In genomic region chr21:33578214-33578613, GRCh38 we compare ENCODE assay signal across 20 cellular contexts. TPM values are rescaled to one million over a fixed set of nuclear protein-coding genes. Genes with fewer than 3 reads are reported as not detected.
DNase-seq lines count a peak whose midpoint lies in the region; ATAC-seq, FAIRE-seq and TF ChIP-seq lines count a peak whose summit lies in the region.
"Had no signal": no experiment of that assay in that cellular context is flagged by ENCODE, and none has a peak within 500 bp of the region (broad histone marks: within the 10 kb centered on the region; RNA-seq: fewer than 3 reads in every experiment).

No MANE protein-coding gene starts in this region.

- CTCF ChIA-PET in BJ (lab: Yijun Ruan, JAX) = interaction anchor here (0.6 to 2.0 kb wide), 2 partner anchors 28 to 54 kb away, joined by 3 to 7 read pairs; no protein-coding TSS in a partner anchor
- CTCF ChIA-PET in GM12878 (lab: Yijun Ruan, JAX) = interaction anchor here (1.2 to 1.6 kb wide), 2 partner anchors 11 to 28 kb away, joined by 3 to 4 read pairs; no protein-coding TSS in a partner anchor

- ATAC-seq in GM12878 (no peak), T-helper 17 cell (no peak)
- ATAC-seq: foreskin keratinocyte, left lobe of liver, mucosa of descending colon had no signal

- H3K4me1 Mint-ChIP-seq in neural progenitor cell (no peaks in the 10 kb centered on the region), T-helper 17 cell (no peaks in the 10 kb centered on the region)

- TF ChIP-seq EP300 in GM12878 (IDR thresholded peaks at IDR 0.05; ENCODE audit: borderline replicate concordance in 1 of 2, control insufficient read depth in 1 of 2, low read depth in 2 of 2, low read length in 2 of 2) = no peak

- H3K4me3 ChIP-seq in BJ (ENCODE audit: low read depth, low read length) (no peak overlapping the region), GM12878 (no peak overlapping the region), neural progenitor cell (no peak overlapping the region)
- H3K4me3 ChIP-seq: mucosa of descending colon, skin epidermis, tibial nerve had no signal

- FAIRE-seq in H54 (lab: Jason Lieb, UNC) (peak; percentile 57), GM12878 (lab: Jason Lieb, UNC) (no peak)

- H3K36me3 ChIP-seq in BJ (ENCODE audit: control insufficient read depth, insufficient read depth, low read length) = peaks cover 4% of the 10 kb centered on the region; the same call in 1 of the 2 replicates
- H3K36me3 ChIP-seq in GM12878 (ENCODE audit: control insufficient read depth in 2 of 2, insufficient read depth in 2 of 2, low read length in 1 of 2) = peaks cover 0 to 24% of the 10 kb centered on the region in 2 experiments; a peak in 2 of 4 replicates
- peaks cover 25% of the 10 kb centered on the region for H3K36me3 ChIP-seq in neural progenitor cell

- BruUV-seq in GM12878 (replicated peaks; lab: Mats Ljungman, UMichigan) = no TSS peak

- H4K20me1 ChIP-seq in GM12878 (ENCODE audit: control insufficient read depth, insufficient read depth) = no peaks in the 10 kb centered on the region
- peaks cover 12% of the 10 kb centered on the region for H4K20me1 ChIP-seq in neural progenitor cell (ENCODE audit: low read depth)

- no peaks in the 10 kb centered on the region for H3K79me2 ChIP-seq in GM12878 (ENCODE audit: control insufficient read depth, insufficient read depth, low read length)
- H3K79me2 ChIP-seq in neural progenitor cell (ENCODE audit: low read depth) = peaks cover 4% of the 10 kb centered on the region

- H2AFZ ChIP-seq in GM12878 (ENCODE audit: control insufficient read depth, low read depth, low read length) (no peak overlapping the region), neural progenitor cell (replicated peaks) (no peak overlapping the region)

- 100% methylated on average over 2 of the region's 2 CpGs for WGBS in GM12878 (ENCODE audit: insufficient coverage, insufficient replicate concordance, low lambda C conversion rate, missing lambda C conversion rate)

- intact Hi-C loops in GM12878 (cut with micrococcal nuclease; ENCODE audit: unreplicated experiment) = no loop called here

- H3K27ac Mint-ChIP-seq in neural progenitor cell (no peak overlapping the region), T-helper 17 cell (no peak overlapping the region)

- H3K4me3 Mint-ChIP-seq in neural progenitor cell (no peak overlapping the region), T-helper 17 cell (no peak overlapping the region)

- peaks cover 23% of the 10 kb centered on the region for H3K36me3 Mint-ChIP-seq in neural progenitor cell
- H3K36me3 Mint-ChIP-seq in T-helper 17 cell (ENCODE audit: low read depth) = peaks cover 2% of the 10 kb centered on the region

- no peaks in the 10 kb centered on the region for H3K9me3 ChIP-seq in GM12878 (replicated peaks; ENCODE audit: control insufficient read depth, insufficient read depth, low read length)
- no peaks in the 10 kb centered on the region for H3K9me3 ChIP-seq in neural progenitor cell (ENCODE audit: low read depth)
- no peaks in the 10 kb centered on the region for H3K9me3 ChIP-seq in T-helper 17 cell (ENCODE audit: control insufficient read depth, low read length, poor library complexity, severe bottlenecking)
- H3K9me3 ChIP-seq: mucosa of descending colon, tibial nerve had no signal

- TF ChIP-seq POLR2A in H54 (IDR thresholded peaks at IDR 0.05; ENCODE audit: low read depth, low read length) (no peak), GM12878 (IDR thresholded peaks at IDR 0.05; ENCODE audit: low read depth, low read length) (no peak)

- no peaks in the 10 kb centered on the region for H3K9me3 Mint-ChIP-seq in neural progenitor cell

- DNase-seq in BJ (ENCODE audit: low read depth) (peak; percentile 25), H54 (ENCODE audit: insufficient read length, low spot score) (no peak), GM12878 (ENCODE audit: low read depth, low spot score) (no peak), neural progenitor cell (ENCODE audit: low spot score) (no peak), RKO (ENCODE audit: low spot score) (no peak), T-helper 17 cell (no peak)
- DNase-seq in stimulated activated CD4-positive, alpha-beta T cell treated with anti-CD3 and anti-CD28 coated beads, Interleukin-2, amount 100 ng/mL, for 24 hours = no peak
- DNase-seq: activated CD4-positive, CD25-positive, alpha-beta regulatory T cell treated with anti-CD3 and anti-CD28 coated beads, Interleukin-2, amount 50 U/mL, for 72 hours; activated CD8-positive, alpha-beta memory T cell treated with anti-CD3 and anti-CD28 coated beads, Interleukin-2, amount 50 U/mL, for 4 hours; activated naive CD4-positive, alpha-beta T cell; DMS79 treated with DMSO at 0.1 percent for 48 hours; foreskin keratinocyte; mucosa of descending colon; NCI-H1694 treated with DMSO at 0.1 percent for 48 hours; NCI-H510A; occipital lobe; SHP77 treated with DMSO at 0.1 percent for 48 hours had no signal

- SMC1A ChIA-PET in GM12878 (lab: Charles Lee; ENCODE audit: uncharacterized antibody, unreplicated experiment) = no interaction called here

- TF ChIP-seq RAD21 in GM12878 (IDR thresholded peaks at IDR 0.05; ENCODE audit: insufficient read depth, low read depth, low read length) = no peak

- H3K27me3 Mint-ChIP-seq in neural progenitor cell (ENCODE audit: insufficient read depth, low read depth) (no peaks in the 10 kb centered on the region), T-helper 17 cell (no peaks in the 10 kb centered on the region)

- POLR2A ChIA-PET in BJ (lab: Charles Lee) (no interaction called here), GM12878 (lab: Charles Lee) (interaction anchor here (0.6 kb wide), 1 partner anchor 322 kb away, joined by 3 read pairs; no protein-coding TSS in a partner anchor)

- H3K4me1 ChIP-seq in GM12878 (ENCODE audit: control insufficient read depth, insufficient read depth, low read length) (no peaks in the 10 kb centered on the region), neural progenitor cell (no peaks in the 10 kb centered on the region)
- H3K4me1 ChIP-seq: tibial nerve had no signal

- in situ Hi-C loops in GM12878 (cut with MboI) = no loop called here

- H3K4me2 ChIP-seq in GM12878 (ENCODE audit: control insufficient read depth, insufficient read depth) (no peak overlapping the region), neural progenitor cell (no peak overlapping the region)

- no peaks in the 10 kb centered on the region for H3K27me3 ChIP-seq in BJ (ENCODE audit: control insufficient read depth, insufficient read depth, low read length)
- H3K27me3 ChIP-seq in GM12878 (replicated peaks in 1 of 2; ENCODE audit: control insufficient read depth in 2 of 2, insufficient read depth in 2 of 2, low read length in 1 of 2) = no peaks in the 10 kb centered on the region
- no peaks in the 10 kb centered on the region for H3K27me3 ChIP-seq in neural progenitor cell
- H3K27me3 ChIP-seq: foreskin keratinocyte, tibial nerve had no signal

- H3K27ac ChIP-seq in GM12878 (ENCODE audit: control insufficient read depth, insufficient read depth) = no peak overlapping the region
- H3K27ac ChIP-seq in neural progenitor cell = peak overlapping the region; percentile 5
- H3K27ac ChIP-seq: foreskin keratinocyte, tibial nerve had no signal

- RAD21 ChIA-PET in GM12878 (lab: Charles Lee; ENCODE audit: unreplicated experiment) = interaction anchor here (1.3 kb wide), 1 partner anchor 10 kb away, joined by 3 read pairs; the partner anchor contains the start of gene DONSON

- TF ChIP-seq CTCF in BJ (IDR thresholded peaks at IDR 0.05; ENCODE audit: insufficient read depth, low read depth, low read length) (no peak), GM12878 (IDR thresholded peaks at IDR 0.05 in 2 of 3, conservative IDR thresholded peaks at IDR 0.05 in 1 of 3; ENCODE audit: control insufficient read depth in 2 of 3, extremely low read depth in 1 of 3, insufficient read depth in 1 of 3, low read depth in 3 of 3, low read length in 3 of 3) (no peak), neural progenitor cell (IDR thresholded peaks at IDR 0.05) (no peak)

- H3K9ac ChIP-seq in GM12878 (ENCODE audit: control insufficient read depth, insufficient read depth, low read length) (no peak overlapping the region), neural progenitor cell (no peak overlapping the region)

- H3F3A ChIP-seq in neural progenitor cell (ENCODE audit: low read depth) = peaks cover 66% of the 10 kb centered on the region

RNA-seq across cellular contexts. Expression of gene DONSON, which starts 10.3 kb away (rescaled TPM):
- polyA plus RNA-seq in BJ (2011; rRNA removed) = 12.7 and 19.4 TPM in 2 replicates
- polyA minus RNA-seq in BJ (2011; rRNA and poly(A)+ RNA removed) = 6.1 and 8.4 TPM in 2 replicates
- 25.2 and 30.0 TPM in 2 replicates for total RNA-seq in GM12878 (2013; cell fraction: nucleolus; rRNA removed)
- total RNA-seq in GM12878 (2014; rRNA removed) = 28.1 and 29.1 TPM in 2 replicates
- 36.3 and 39.1 TPM in 2 replicates for total RNA-seq in GM12878 (2014; rRNA removed; fragmentation: Illumina TruSeq; extraction: Trizol)
- total RNA-seq in GM12878 (2021) = 21.6 and 23.4 TPM in 2 replicates
- 17.2 TPM for polyA plus RNA-seq in GM12878 (2011; ENCODE audit: low read depth)
- polyA plus RNA-seq in GM12878 (2011; rRNA removed) = 51.2 and 72.5 TPM in 2 replicates
- polyA plus RNA-seq in GM12878 (2011; cell fraction: cytosol; rRNA removed) = 24.8 and 27.8 TPM in 2 replicates
- 37.1 and 44.0 TPM in 2 replicates for polyA plus RNA-seq in GM12878 (2011; cell fraction: nucleus; rRNA removed)
- polyA plus RNA-seq in GM12878 (2012) = 27.8 and 39.7 TPM in 2 replicates
- polyA plus RNA-seq in GM12878 (2014; fragmentation: Illumina TruSeq; extraction: Trizol) = 40.5 and 51.2 TPM in 2 replicates
- 10 to 100 TPM; 13.6 to 25.8 TPM for polyA plus RNA-seq in GM12878 (2014; fragmentation: Nextera tagmentation; extraction: Ambion mirVana)
- polyA plus RNA-seq in GM12878 (2014; rRNA removed) = 23.7 and 26.7 TPM in 2 replicates
- polyA plus RNA-seq in GM12878 (2016; fragmentation: Nextera tagmentation; extraction: Ambion mirVana) = 10 to 100 TPM; 47.3 to 49.3 TPM
- 32.1 and 37.0 TPM in 2 replicates for polyA minus RNA-seq in GM12878 (2011; rRNA and poly(A)+ RNA removed)
- 11.6 and 16.0 TPM in 2 replicates for polyA minus RNA-seq in GM12878 (2011; cell fraction: cytosol; rRNA and poly(A)+ RNA removed)
- polyA minus RNA-seq in GM12878 (2011; cell fraction: nucleus; rRNA and poly(A)+ RNA removed) = 12.9 and 14.5 TPM in 2 replicates
- 41.0 and 67.8 TPM in 2 replicates for total RNA-seq in neural progenitor cell (ENCODE audit: low replicate concordance)
- total RNA-seq in T-helper 17 cell = 10 to 100 TPM in 1 of 2 donors, 1 to 10 TPM in 1; 8.9 to 10.0 TPM

RNA-seq across cellular contexts. Expression of gene SON, which starts 35.4 kb away (rescaled TPM):
- polyA plus RNA-seq in BJ (2011; rRNA removed) (41.6 and 62.8 TPM in 2 replicates), GM12878 (2011; rRNA removed) (94.8 and 95.7 TPM in 2 replicates), GM12878 (2014; fragmentation: Illumina TruSeq; extraction: Trizol) (232 and 307 TPM in 2 replicates), GM12878 (2014; fragmentation: Nextera tagmentation; extraction: Ambion mirVana) (100 to 1,000 TPM; 418 to 788 TPM), GM12878 (2014; rRNA removed) (113 and 131 TPM in 2 replicates), GM12878 (2016; fragmentation: Nextera tagmentation; extraction: Ambion mirVana) (100 to 1,000 TPM; 462 to 491 TPM)
- polyA minus RNA-seq in BJ (2011; rRNA and poly(A)+ RNA removed) = 97.6 and 133 TPM in 2 replicates
- total RNA-seq in GM12878 (2013; cell fraction: nucleolus; rRNA removed) = 294 and 296 TPM in 2 replicates
- total RNA-seq in GM12878 (2014; rRNA removed) (130 and 146 TPM in 2 replicates), GM12878 (2014; rRNA removed; fragmentation: Illumina TruSeq; extraction: Trizol) (122 and 133 TPM in 2 replicates), GM12878 (2021) (250 and 270 TPM in 2 replicates), neural progenitor cell (ENCODE audit: low replicate concordance) (200 and 227 TPM in 2 replicates), T-helper 17 cell (100 to 1,000 TPM; 324 to 380 TPM)
- 119 TPM for polyA plus RNA-seq in GM12878 (2011; ENCODE audit: low read depth)
- 79.8 and 109 TPM in 2 replicates for polyA plus RNA-seq in GM12878 (2011; cell fraction: cytosol; rRNA removed)
- polyA plus RNA-seq in GM12878 (2011; cell fraction: nucleus; rRNA removed) = 266 and 369 TPM in 2 replicates
- polyA plus RNA-seq in GM12878 (2012) = 145 and 206 TPM in 2 replicates
- 196 and 218 TPM in 2 replicates for polyA minus RNA-seq in GM12878 (2011; rRNA and poly(A)+ RNA removed)
- 76.0 and 102 TPM in 2 replicates for polyA minus RNA-seq in GM12878 (2011; cell fraction: cytosol; rRNA and poly(A)+ RNA removed)
- 107 and 132 TPM in 2 replicates for polyA minus RNA-seq in GM12878 (2011; cell fraction: nucleus; rRNA and poly(A)+ RNA removed)

RNA-seq across cellular contexts. Expression of gene GART, which starts 36.3 kb away (rescaled TPM):
- polyA plus RNA-seq in BJ (2011; rRNA removed) (14.8 and 25.7 TPM in 2 replicates), GM12878 (2011; rRNA removed) (44.7 and 52.5 TPM in 2 replicates), GM12878 (2014; fragmentation: Illumina TruSeq; extraction: Trizol) (150 and 157 TPM in 2 replicates), GM12878 (2014; fragmentation: Nextera tagmentation; extraction: Ambion mirVana) (10 to 100 TPM; 74.8 to 80.3 TPM), GM12878 (2014; rRNA removed) (64.0 and 68.3 TPM in 2 replicates), GM12878 (2016; fragmentation: Nextera tagmentation; extraction: Ambion mirVana) (100 to 1,000 TPM; 177 to 178 TPM)
- polyA minus RNA-seq in BJ (2011; rRNA and poly(A)+ RNA removed) = 14.6 and 16.8 TPM in 2 replicates
- total RNA-seq in GM12878 (2013; cell fraction: nucleolus; rRNA removed) = 305 and 315 TPM in 2 replicates
- total RNA-seq in GM12878 (2014; rRNA removed) (96.6 and 104 TPM in 2 replicates), GM12878 (2014; rRNA removed; fragmentation: Illumina TruSeq; extraction: Trizol) (115 and 116 TPM in 2 replicates), GM12878 (2021) (142 and 145 TPM in 2 replicates), neural progenitor cell (ENCODE audit: low replicate concordance) (108 and 129 TPM in 2 replicates), T-helper 17 cell (10 to 100 TPM; 40.0 to 44.8 TPM)
- polyA plus RNA-seq in GM12878 (2011; ENCODE audit: low read depth) = 39.3 TPM
- 29.1 and 34.3 TPM in 2 replicates for polyA plus RNA-seq in GM12878 (2011; cell fraction: cytosol; rRNA removed)
- polyA plus RNA-seq in GM12878 (2011; cell fraction: nucleus; rRNA removed) = 54.0 and 74.7 TPM in 2 replicates
- polyA plus RNA-seq in GM12878 (2012) = 39.5 and 49.2 TPM in 2 replicates
- 35.4 and 42.8 TPM in 2 replicates for polyA minus RNA-seq in GM12878 (2011; rRNA and poly(A)+ RNA removed)
- 21.5 and 28.3 TPM in 2 replicates for polyA minus RNA-seq in GM12878 (2011; cell fraction: cytosol; rRNA and poly(A)+ RNA removed)
- polyA minus RNA-seq in GM12878 (2011; cell fraction: nucleus; rRNA and poly(A)+ RNA removed) = 31.3 and 44.2 TPM in 2 replicates
